Comparison of ENCODE assay signal across 21 cellular contexts in genomic region chr2:145930318-145930717, GRCh38.
A peak's percentile ranks its signal among the peaks of the same experiment; 100 is the strongest.
DNase-seq lines count a peak whose midpoint lies in the region; TF ChIP-seq lines count a peak whose summit lies in the region.
"Had no signal": no experiment of that assay in that cellular context is flagged by ENCODE, and none has a peak within 500 bp of the region (broad histone marks: within the 10 kb centered on the region; RNA-seq: fewer than 3 reads in every experiment).

No MANE protein-coding gene starts in this region.

- H3K4me1 ChIP-seq in HUES64 (ENCODE audit: insufficient read depth, low read length) (peaks cover 43% of the 10 kb centered on the region), OCI-LY1 (ENCODE audit: insufficient read depth, low read length, severe bottlenecking) (peaks cover 55% of the 10 kb centered on the region), iPS-20b (ENCODE audit: insufficient read depth, low read length) (peaks cover 22% of the 10 kb centered on the region; the same call in 1 of the 2 replicates), smooth muscle cell (ENCODE audit: low read depth) (peaks cover 13% of the 10 kb centered on the region)
- H3K4me1 ChIP-seq: Peyer's patch had no signal

- H3K9me3 ChIP-seq in HUES64 (ENCODE audit: insufficient read depth, low read depth, low read length) (no peaks in the 10 kb centered on the region; the same call in 1 of the 2 replicates), OCI-LY1 (ENCODE audit: low read length) (no peaks in the 10 kb centered on the region), iPS-20b (ENCODE audit: insufficient read depth, low read depth, low read length) (no peaks in the 10 kb centered on the region), smooth muscle cell (replicated peaks; ENCODE audit: low read depth) (no peaks in the 10 kb centered on the region)
- H3K9me3 ChIP-seq: Peyer's patch had no signal

- H3K79me2 ChIP-seq in OCI-LY1 (ENCODE audit: insufficient read depth, low read length) (no peaks in the 10 kb centered on the region), smooth muscle cell (ENCODE audit: low read depth) (no peaks in the 10 kb centered on the region)

- TF ChIP-seq CTCF in OCI-LY1 (IDR thresholded peaks at IDR 0.05; ENCODE audit: low read length) (no peak), smooth muscle cell (IDR thresholded peaks at IDR 0.05; ENCODE audit: borderline replicate concordance, insufficient read depth, poor library complexity, severe bottlenecking) (no peak)

- no peaks in the 10 kb centered on the region for H3K36me3 ChIP-seq in HUES64 (ENCODE audit: insufficient read depth, low read length)
- no peaks in the 10 kb centered on the region for H3K36me3 ChIP-seq in OCI-LY1 (ENCODE audit: insufficient read depth, low read length)
- H3K36me3 ChIP-seq in iPS-20b (ENCODE audit: insufficient read depth, low read depth, low read length): no peaks in the 10 kb centered on the region
- H3K36me3 ChIP-seq in smooth muscle cell (ENCODE audit: low read depth): no peaks in the 10 kb centered on the region
- H3K36me3 ChIP-seq: Peyer's patch had no signal

- H3K4me3 ChIP-seq in HUES64 (ENCODE audit: low read length) (no peak overlapping the region), OCI-LY1 (ENCODE audit: low read depth, low read length, poor library complexity, severe bottlenecking) (no peak overlapping the region), iPS-20b (ENCODE audit: low read length) (no peak overlapping the region), smooth muscle cell (no peak overlapping the region)
- H3K4me3 ChIP-seq: Peyer's patch had no signal

- H3F3A ChIP-seq in OCI-LY1 (ENCODE audit: insufficient read depth, low read length) (no peaks in the 10 kb centered on the region), smooth muscle cell (ENCODE audit: low read depth) (no peaks in the 10 kb centered on the region)

- H3K9me2 ChIP-seq in OCI-LY1 (ENCODE audit: low read depth, low read length): no peaks in the 10 kb centered on the region

- H3K4me2 ChIP-seq in OCI-LY1 (ENCODE audit: low read length): no peak overlapping the region
- no peak overlapping the region for H3K4me2 ChIP-seq in smooth muscle cell

- H3K27me3 ChIP-seq in HUES64 (ENCODE audit: insufficient read depth, low read length) (no peaks in the 10 kb centered on the region), OCI-LY1 (ENCODE audit: insufficient read depth, low read length) (no peaks in the 10 kb centered on the region), iPS-20b (ENCODE audit: insufficient read depth, low read length) (no peaks in the 10 kb centered on the region), smooth muscle cell (ENCODE audit: low read depth) (no peaks in the 10 kb centered on the region)
- H3K27me3 ChIP-seq: Peyer's patch had no signal

- H3K27ac ChIP-seq in HUES64 (ENCODE audit: low read depth, low read length) (peak overlapping the region; percentile 20; the same call in 1 of the 2 replicates), OCI-LY1 (ENCODE audit: low read depth, low read length, poor library complexity, severe bottlenecking) (no peak overlapping the region), iPS-20b (ENCODE audit: low read length) (no peak overlapping the region), smooth muscle cell (ENCODE audit: low read depth) (no peak overlapping the region), caudate nucleus (ENCODE audit: low read depth, low read length) (no peak overlapping the region)
- H3K27ac ChIP-seq: C4-2B, Peyer's patch had no signal

- 94% methylated on average over 1 of the region's 2 CpGs for WGBS in HUES64
- WGBS in smooth muscle cell (ENCODE audit: low lambda C conversion rate): 33% methylated on average over 2 of the region's 2 CpGs

- DNase-seq in smooth muscle cell (lab: John Stamatoyannopoulos, UW; ENCODE audit: unreplicated experiment) (no peak), caudate nucleus (lab: John Stamatoyannopoulos, UW) (no peak), CD1c-positive myeloid dendritic cell (ENCODE audit: extremely low spot score) (no peak)
- DNase-seq in stimulated activated CD4-positive, alpha-beta T cell treated with anti-CD3 and anti-CD28 coated beads, Interleukin-2, amount 100 ng/mL, for 24 hours: no peak
- DNase-seq: CD8-positive, alpha-beta memory T cell; DMS 273 treated with DMSO at 0.1 percent for 48 hours; DMS79 treated with DMSO at 0.1 percent for 48 hours; GF-D8; Karpas-422; NCI-H1092 treated with DMSO at 0.1 percent for 48 hours; NCI-H1930; NCI-H446 treated with DMSO at 0.1 percent for 48 hours; NCI-H526; OCI-M1; Peyer's patch; SHP77 treated with DMSO at 0.1 percent for 48 hours; SW 1271 had no signal

- H3K9ac ChIP-seq in HUES64 (ENCODE audit: low read depth, low read length): no peak overlapping the region
- H3K9ac ChIP-seq in OCI-LY1 (ENCODE audit: low read length): no peak overlapping the region
- peak overlapping the region; percentile 9; the same call in 1 of the 2 replicates for H3K9ac ChIP-seq in iPS-20b (ENCODE audit: low read depth, low read length)
- no peak overlapping the region for H3K9ac ChIP-seq in smooth muscle cell (ENCODE audit: low read depth)

- H2AFZ ChIP-seq in OCI-LY1 (ENCODE audit: low read length) (0 out of 2 replicates have a peak overlapping the region, but pooled peaks have one; percentile 51), smooth muscle cell (ENCODE audit: low read depth) (peak overlapping the region; percentile 14)

- H4K20me1 ChIP-seq in OCI-LY1 (ENCODE audit: insufficient read depth, low read length): no peaks in the 10 kb centered on the region
- H4K20me1 ChIP-seq in smooth muscle cell (ENCODE audit: low read depth): no peaks in the 10 kb centered on the region
